In the genomic region with DNA sequence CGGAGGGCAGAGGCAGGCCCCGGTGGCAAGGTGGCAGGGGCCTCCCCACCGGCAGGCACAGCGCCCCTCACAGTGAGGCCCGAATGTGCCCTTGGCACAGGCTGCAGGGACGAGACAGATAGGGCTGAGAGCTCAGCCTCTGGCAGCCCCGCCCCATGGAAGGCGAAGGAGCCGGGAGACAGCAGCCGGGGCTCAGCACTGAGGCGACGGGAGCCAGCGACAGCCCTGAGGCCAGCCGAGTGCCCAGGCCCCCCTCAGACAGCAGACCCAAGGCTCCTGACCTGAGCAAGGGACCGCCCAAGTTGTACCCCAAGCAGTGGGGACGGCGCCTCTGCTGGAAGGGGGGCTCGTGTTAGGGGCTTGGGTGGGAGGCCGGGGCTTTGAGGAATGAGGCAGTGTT, we compare ENCODE assay signal across 31 cellular contexts. TPM values are rescaled to one million over a fixed set of nuclear protein-coding genes. Genes with fewer than 3 reads are reported as not detected.
"Had no signal": no experiment of that assay in that cellular context is flagged by ENCODE, and none has a peak within 500 bp of the region (broad histone marks: within the 10 kb centered on the region; RNA-seq: fewer than 3 reads in every experiment).

No MANE protein-coding gene starts in this region.

- H3K4me3 ChIP-seq: ascending aorta, breast epithelium, cardiac muscle cell, coronary artery, dorsolateral prefrontal cortex, esophagus muscularis mucosa, gastrocnemius medialis, heart left ventricle had no signal

- FAIRE-seq: TTC549 had no signal

- DNase-seq: activated CD4-positive, alpha-beta memory T cell treated with anti-CD3 and anti-CD28 coated beads, Interleukin-2, amount 10 ng/mL, durations not matched to agents 7 days and 5 days; activated CD4-positive, alpha-beta T cell treated with anti-CD3 and anti-CD28 coated beads for 1 hour; activated CD4-positive, alpha-beta T cell treated with anti-CD3 and anti-CD28 coated beads for 4 hours; activated CD4-positive, alpha-beta T cell treated with anti-CD3 and anti-CD28 coated beads, Interleukin-2, amount 10 ng/mL, durations not matched to agents 7 days and 5 days; activated CD4-positive, alpha-beta T cell treated with anti-CD3 and anti-CD28 coated beads, Interleukin-2, amount 50 U/mL, for 4 hours; activated CD8-positive, alpha-beta memory T cell treated with anti-CD3 and anti-CD28 coated beads, Interleukin-2, amount 50 U/mL, for 48 hours; activated gamma-delta T cell; activated naive CD4-positive, alpha-beta T cell; activated naive CD4-positive, alpha-beta T cell treated with anti-CD3 and anti-CD28 coated beads, Interleukin-2, amount 10 ng/mL, durations not matched to agents 7 days and 5 days; activated naive CD8-positive, alpha-beta T cell treated with anti-CD3 and anti-CD28 coated beads, Interleukin-2, amount 10 ng/mL, durations not matched to agents 7 days and 5 days; activated T-cell treated with anti-CD3 and anti-CD28 coated beads for 4 hours; activated T-cell treated with anti-CD3 and anti-CD28 coated beads, Interleukin-2, amount 50 U/mL, for 24 hours; activated T-cell treated with anti-CD3 and anti-CD28 coated beads, Interleukin-2, amount 50 U/mL, for 72 hours; central memory CD4-positive, alpha-beta T cell; dorsolateral prefrontal cortex; effector memory CD8-positive, alpha-beta T cell; erythroblast; foreskin keratinocyte; gastrocnemius medialis; glutamatergic neuron; heart left ventricle; T-helper 2 cell had no signal

- H3K4me1 ChIP-seq: ascending aorta, breast epithelium, esophagus muscularis mucosa, foreskin keratinocyte, heart left ventricle had no signal

- H3K36me3 ChIP-seq: breast epithelium, cardiac muscle cell, gastrocnemius medialis had no signal

- H3K27ac ChIP-seq: ascending aorta, breast epithelium, cardiac muscle cell, coronary artery, dorsolateral prefrontal cortex, esophagus muscularis mucosa, foreskin keratinocyte, gastrocnemius medialis, heart left ventricle, VCaP had no signal

- ATAC-seq: activated naive CD4-positive, alpha-beta T cell treated with anti-CD3 and anti-CD28 coated beads, Interleukin-2, amount 50 U/mL, for 72 hours; activated T-cell treated with anti-CD3 and anti-CD28 coated beads, Interleukin-2, amount 50 U/mL, for 72 hours; effector memory CD8-positive, alpha-beta T cell; foreskin keratinocyte; gastrocnemius medialis; heart left ventricle; WTC11 had no signal

- H3K9me3 ChIP-seq: ascending aorta, breast epithelium, esophagus muscularis mucosa, gastrocnemius medialis, heart left ventricle had no signal

- H3K27me3 ChIP-seq: ascending aorta, breast epithelium, cardiac muscle cell, dorsolateral prefrontal cortex, esophagus muscularis mucosa, foreskin keratinocyte, gastrocnemius medialis, heart left ventricle had no signal

RNA-seq across cellular contexts. Expression of a gene that starts 43.1 kb away (rescaled TPM):
- total RNA-seq: activated CD4-positive, alpha-beta memory T cell treated with anti-CD3 and anti-CD28 coated beads, Interleukin-2, amount 10 ng/mL, durations not matched to agents 7 days and 5 days; activated CD4-positive, alpha-beta T cell treated with anti-CD3 and anti-CD28 coated beads, Interleukin-2, amount 10 ng/mL, durations not matched to agents 7 days and 5 days; activated naive CD8-positive, alpha-beta T cell treated with anti-CD3 and anti-CD28 coated beads, Interleukin-2, amount 10 ng/mL, durations not matched to agents 7 days and 5 days; ascending aorta had no signal
